Comparison of ENCODE assay signal across 8 cellular contexts in genomic region chr2:31234690-31235503, GRCh38. TPM values are rescaled to one million over a fixed set of nuclear protein-coding genes. Genes with fewer than 3 reads are reported as not detected.
DNase-seq lines count a peak whose midpoint lies in the region; ATAC-seq and TF ChIP-seq lines count a peak whose summit lies in the region.

No MANE protein-coding gene starts in this region.

- H3K27ac ChIP-seq in heart left ventricle (peak overlapping the region in 11 of 12 donors; percentile 39 to 80 (median 68)), colonic mucosa (no peak overlapping the region), muscle layer of duodenum (ENCODE audit: low read length) (no peak overlapping the region), aorta (ENCODE audit: low read depth in 1 of 2, low read length in 2 of 2) (peak overlapping the region in 1 of 2 donors; percentile 14)

- H3K4me3 ChIP-seq in heart left ventricle (peak overlapping the region; percentile 59 to 81 (median 73)), colonic mucosa (peak overlapping the region; percentile 72), muscle layer of duodenum (ENCODE audit: low read depth in 1 of 2, low read length in 2 of 2) (peak overlapping the region; percentile 65 to 88), aorta (ENCODE audit: low read length in 2 of 2) (peak overlapping the region; percentile 32 to 56)

- no peaks in the 10 kb centered on the region for H3K36me3 ChIP-seq in heart left ventricle
- no peaks in the 10 kb centered on the region for H3K36me3 ChIP-seq in colonic mucosa
- H3K36me3 ChIP-seq in muscle layer of duodenum (ENCODE audit: control insufficient read depth in 1 of 2, insufficient read depth in 2 of 2, low read length in 2 of 2) = no peaks in the 10 kb centered on the region
- no peaks in the 10 kb centered on the region for H3K36me3 ChIP-seq in aorta (ENCODE audit: control insufficient read depth in 1 of 2, insufficient read depth in 2 of 2, low read length in 1 of 2)

- no peaks in the 10 kb centered on the region for H3K27me3 ChIP-seq in heart left ventricle
- no peaks in the 10 kb centered on the region for H3K27me3 ChIP-seq in colonic mucosa
- no peaks in the 10 kb centered on the region for H3K27me3 ChIP-seq in muscle layer of duodenum (ENCODE audit: low read depth, low read length)
- no peaks in the 10 kb centered on the region for H3K27me3 ChIP-seq in aorta (ENCODE audit: control insufficient read depth in 1 of 2, insufficient read depth in 2 of 2, low read length in 1 of 2)

- DNase-seq in heart left ventricle (no peak), Right ventricle myocardium inferior (ENCODE audit: missing footprints) (no peak), colonic mucosa (peak; percentile 14), aorta (no peak), GOT3 (lab: John Stamatoyannopoulos, UW) (no peak)

- H3K4me1 ChIP-seq in heart left ventricle (peaks cover 6 to 76% (median 51%) of the 10 kb centered on the region in 12 donors), colonic mucosa (no peaks in the 10 kb centered on the region), muscle layer of duodenum (ENCODE audit: control insufficient read depth in 1 of 2, insufficient read depth in 2 of 2, low read length in 2 of 2) (peaks cover 0 to 26% of the 10 kb centered on the region in 2 donors), aorta (ENCODE audit: control insufficient read depth in 1 of 2, insufficient read depth in 2 of 2, low read length in 2 of 2) (no peaks in the 10 kb centered on the region)

- ATAC-seq in heart left ventricle (no peak), Right ventricle myocardium inferior (no peak), aorta (ENCODE audit: low FRiP score) (no peak), GM18909 (IDR thresholded peaks at IDR 0.05; ENCODE audit: poor library complexity, unreplicated experiment) (no peak), HG03342 (IDR thresholded peaks at IDR 0.05; ENCODE audit: unreplicated experiment) (no peak)

- H3K9me3 ChIP-seq in heart left ventricle = no peaks in the 10 kb centered on the region
- H3K9me3 ChIP-seq in colonic mucosa = no peaks in the 10 kb centered on the region
- no peaks in the 10 kb centered on the region for H3K9me3 ChIP-seq in muscle layer of duodenum (ENCODE audit: control insufficient read depth in 1 of 2, low read length in 2 of 2)
- no peaks in the 10 kb centered on the region for H3K9me3 ChIP-seq in aorta (ENCODE audit: control insufficient read depth, low read length)

- TF ChIP-seq POLR2A in heart left ventricle (IDR thresholded peaks at IDR 0.05) = no peak

- no peak for TF ChIP-seq CTCF in heart left ventricle (IDR thresholded peaks at IDR 0.05)
- no peak for TF ChIP-seq CTCF in colonic mucosa (IDR thresholded peaks at IDR 0.05)

- intact Hi-C loops in heart left ventricle (cut with DNase I) = loop anchor here in 6 of 10 donors (5.0 to 10.0 kb wide), 4 partner anchors 37 to 102 kb away; no protein-coding TSS in a partner anchor
- intact Hi-C loops in Right ventricle myocardium inferior (cut with DNase I) = loop anchor here (5.0 to 10.0 kb wide), 3 partner anchors 42 to 520 kb away; no protein-coding TSS in a partner anchor
- intact Hi-C loops in colonic mucosa (cut with DNase I) = no loop called here
- intact Hi-C loops in aorta (cut with DNase I) = loop anchor here in 1 of 2 donors (2.0 to 5.0 kb wide), 2 partner anchors 62 to 98 kb away; no protein-coding TSS in a partner anchor

- H3K9ac ChIP-seq in colonic mucosa (ENCODE audit: low read depth in 2 of 2, low read length in 2 of 2) = no peak overlapping the region

- WGBS in heart left ventricle, 4 donors = 45 to 54% (median 47%) methylated on average over 17 of the region's 17 CpGs
- WGBS in aorta, 2 donors = 46 to 52% methylated on average over 17 of the region's 17 CpGs

RNA-seq across cellular contexts. Expression of gene EHD3, which starts 0.9 kb away (rescaled TPM):
- total RNA-seq in heart left ventricle = 10 to 100 TPM; 17.2 to 31.9 (median 25.5) TPM
- polyA plus RNA-seq in heart left ventricle = 10 to 100 TPM in 1 of 2 donors, 1 to 10 TPM in 1; 8.9 to 10.2 TPM
- total RNA-seq in Right ventricle myocardium inferior = 27.9 TPM
- 1 to 10 TPM; 1.0 to 1.1 TPM for total RNA-seq in colonic mucosa
- total RNA-seq in aorta = 10 to 100 TPM; 19.8 to 28.8 TPM
- 10 to 100 TPM; 14.0 to 16.4 TPM for polyA plus RNA-seq in aorta

RNA-seq across cellular contexts. Expression of gene CAPN14, which starts 17.6 kb away (rescaled TPM):
- total RNA-seq in heart left ventricle (under 1 TPM; 0.08 to 0.44 (median 0.19) TPM), Right ventricle myocardium inferior (0.35 TPM), colonic mucosa (under 1 TPM in 1 of 2 donors, not detected in 1; 0.08 TPM), aorta (under 1 TPM; 0.21 to 0.29 TPM)
- polyA plus RNA-seq in heart left ventricle (under 1 TPM; 0.04 to 0.07 TPM), aorta (under 1 TPM in 1 of 2 donors, not detected in 1; 0.18 TPM)

Comparison
In these comparisons a context has a peak if more than half of its experiments do, and no peak if none do; other contexts are left out.
1. H3K27ac ChIP-seq: peak in heart left ventricle (11 of 12); none in colonic mucosa (single experiment) and muscle layer of duodenum (single experiment).
2. RNA of gene EHD3, which starts 0.9 kb away (total RNA-seq): 19.8 to 28.8 TPM in aorta, 27.9 TPM in Right ventricle myocardium inferior (single experiment) and 17.2 to 31.9 TPM in heart left ventricle; 1.0 to 1.1 TPM in colonic mucosa; every median in the first group is over 4 times any median in the second.
3. Peak in every context shown above with its lines, with median percentiles within 50 percentile points of each other: H3K4me3 ChIP-seq.